Comparison of ENCODE assay signal across 12 cellular contexts in genomic region chr9:130017035-130017909, GRCh38. TPM values are rescaled to one million over a fixed set of nuclear protein-coding genes. Genes with fewer than 3 reads are reported as not detected.
DNase-seq lines count a peak whose midpoint lies in the region; ATAC-seq and TF ChIP-seq lines count a peak whose summit lies in the region.
"Had no signal": no experiment of that assay in that cellular context is flagged by ENCODE, and none has a peak within 500 bp of the region (broad histone marks: within the 10 kb centered on the region; RNA-seq: fewer than 3 reads in every experiment).

No MANE protein-coding gene starts in this region.

- no peak for TF ChIP-seq POLR2A in tibial nerve (IDR thresholded peaks at IDR 0.05)

- peak overlapping the region; percentile 63 for H3K4me3 Mint-ChIP-seq in activated B cell treated with CpG ODN at 0.5 μM for 24 hours

- H3K4me1 ChIP-seq in SK-N-SH (ENCODE audit: control insufficient read depth in 1 of 2, insufficient read depth in 2 of 2, low read depth in 1 of 2, low read length in 1 of 2) (no peaks in the 10 kb centered on the region; a peak in 1 of 4 replicates), tibial nerve (peaks cover 0 to 28% (median 0%) of the 10 kb centered on the region in 4 donors)
- H3K4me1 ChIP-seq: testis had no signal

- H3K4me2 ChIP-seq in SK-N-SH: no peak overlapping the region

- H4K20me1 ChIP-seq in SK-N-SH (ENCODE audit: insufficient read depth): peaks cover 17% of the 10 kb centered on the region; the same call in 1 of the 2 replicates

- no peaks in the 10 kb centered on the region for H3K9me2 ChIP-seq in SK-N-SH

- H3K4me3 ChIP-seq in SK-N-SH (ENCODE audit: low read depth in 2 of 2, low read length in 1 of 2) (no peak overlapping the region), fibroblast of the aortic adventitia (ENCODE audit: low read depth, low read length) (no peak overlapping the region), tibial nerve (no peak overlapping the region)
- H3K4me3 ChIP-seq: testis had no signal

- no peaks in the 10 kb centered on the region for H3K27me3 Mint-ChIP-seq in activated B cell treated with CpG ODN at 0.5 μM for 24 hours

- no peak for DNase-seq in SK-N-SH
- no peak for DNase-seq in activated B cell treated with CpG ODN at 0.5 μM for 24 hours
- DNase-seq in fibroblast of the aortic adventitia (ENCODE audit: low read depth): peak; percentile 53
- DNase-seq in stimulated activated naive CD8-positive, alpha-beta T cell treated with anti-CD3 and anti-CD28 coated beads, Interleukin-15, Interleukin-2, amounts not matched to agents 100 U/mL and 50 U/mL, for 24 hours: peak; percentile 3
- no peak for DNase-seq in tibial nerve (ENCODE audit: low spot score in 2 of 2)
- DNase-seq in NCI-H748 (lab: John Stamatoyannopoulos, UW; ENCODE audit: unreplicated experiment): no peak
- DNase-seq: 8988T, amygdala, DMS53, testis had no signal

- H3K27ac ChIP-seq in SK-N-SH (ENCODE audit: low read depth in 2 of 2, low read length in 1 of 2) (peak overlapping the region in 1 of 2 experiments; percentile 77; a peak in 2 of 4 replicates), tibial nerve (no peak overlapping the region)
- H3K27ac ChIP-seq: testis had no signal

- no peak for TF ChIP-seq RAD21 in SK-N-SH (IDR thresholded peaks at IDR 0.05; ENCODE audit: low read length)

- POLR2A ChIA-PET in SK-N-SH (lab: Yijun Ruan, JAX) (interaction anchor here (0.7 kb wide), 1 partner anchor 9 kb away, joined by 3 read pairs; no protein-coding TSS in a partner anchor), activated B cell treated with CpG ODN at 0.5 μM for 24 hours (lab: Charles Lee) (interaction anchor here (0.6 to 27.3 kb wide), 10 partner anchors 10 to 1931 kb away, joined by 3 to 1209 read pairs (median 6); partner anchors contain the start of gene FNBP1)

- H3K27me3 ChIP-seq in SK-N-SH (ENCODE audit: insufficient read depth) (no peaks in the 10 kb centered on the region), tibial nerve (no peaks in the 10 kb centered on the region)
- H3K27me3 ChIP-seq: testis had no signal

- H3K27ac Mint-ChIP-seq in activated B cell treated with CpG ODN at 0.5 μM for 24 hours: peak overlapping the region; percentile 90

- H3K9me3 ChIP-seq in SK-N-SH (no peaks in the 10 kb centered on the region), tibial nerve (peaks cover 0 to 4% (median 0%) of the 10 kb centered on the region in 4 donors)
- H3K9me3 ChIP-seq: testis had no signal

- 91% methylated on average over 8 of the region's 10 CpGs for WGBS in SK-N-SH (ENCODE audit: low lambda C conversion rate)
- 85% methylated on average over 10 of the region's 10 CpGs for WGBS in tibial nerve, 2 donors

- CTCF ChIA-PET in SK-N-SH (lab: Yijun Ruan, JAX) (interaction anchor here (0.7 to 0.9 kb wide), 2 partner anchors 10 to 15 kb away, joined by 3 read pairs; no protein-coding TSS in a partner anchor), activated B cell treated with CpG ODN at 0.5 μM for 24 hours (lab: Charles Lee) (no interaction called here)

- no peak for TF ChIP-seq EP300 in SK-N-SH (IDR thresholded peaks at IDR 0.05; ENCODE audit: borderline replicate concordance in 1 of 2, low read depth in 1 of 2, low read length in 1 of 2)
- TF ChIP-seq EP300 in tibial nerve (IDR thresholded peaks at IDR 0.05): no peak

- H3K36me3 ChIP-seq in SK-N-SH (replicated peaks in 1 of 2; ENCODE audit: control insufficient read depth in 1 of 2, insufficient read depth in 2 of 2, low read length in 1 of 2) (peaks cover 0 to 4% of the 10 kb centered on the region in 2 experiments), tibial nerve (peaks cover 0 to 13% (median 0%) of the 10 kb centered on the region in 3 donors)

- TF ChIP-seq CTCF in SK-N-SH (IDR thresholded peaks at IDR 0.05) (no peak), activated B cell treated with CpG ODN at 0.5 μM for 24 hours (IDR thresholded peaks at IDR 0.05) (no peak), fibroblast of the aortic adventitia (IDR thresholded peaks at IDR 0.05; ENCODE audit: insufficient read depth, low read length) (no peak), tibial nerve (IDR thresholded peaks at IDR 0.05) (no peak)

- intact Hi-C loops in activated B cell treated with CpG ODN at 0.5 μM for 24 hours (cut with micrococcal nuclease): no loop called here

- peaks cover 85% of the 10 kb centered on the region for H3K4me1 Mint-ChIP-seq in activated B cell treated with CpG ODN at 0.5 μM for 24 hours

- peaks cover 10% of the 10 kb centered on the region for H3F3A ChIP-seq in SK-N-SH (replicated peaks; ENCODE audit: insufficient read depth)

- peaks cover 44% of the 10 kb centered on the region for H3K79me2 ChIP-seq in SK-N-SH (ENCODE audit: insufficient read depth)

- H3K9ac ChIP-seq in SK-N-SH: peak overlapping the region; percentile 21; the same call in 1 of the 2 replicates

- no peak for ATAC-seq in SK-N-SH treated with all-trans-retinoic acid at 6 μM for 48 hours
- no peak for ATAC-seq in activated B cell treated with CpG ODN at 0.5 μM for 24 hours (ENCODE audit: low read depth)
- no peak for ATAC-seq in stimulated activated naive CD8-positive, alpha-beta T cell treated with anti-CD3 and anti-CD28 coated beads, Interleukin-15, Interleukin-2, amounts not matched to agents 100 U/mL and 50 U/mL, for 24 hours
- no peak for ATAC-seq in GM18909 (IDR thresholded peaks at IDR 0.05; ENCODE audit: poor library complexity, unreplicated experiment)

- no peak overlapping the region for H2AFZ ChIP-seq in SK-N-SH (ENCODE audit: low read depth)

- peaks cover 60% of the 10 kb centered on the region for H3K36me3 Mint-ChIP-seq in activated B cell treated with CpG ODN at 0.5 μM for 24 hours (ENCODE audit: low read depth)

- H3K9me3 Mint-ChIP-seq in activated B cell treated with CpG ODN at 0.5 μM for 24 hours: no peaks in the 10 kb centered on the region

TF ChIP-seq in SK-N-SH, 30 proteins besides CTCF, POLR2A, EP300 and RAD21 (continues in another document):
- TF ChIP-seq PBX3 (IDR thresholded peaks at IDR 0.05) (no peak), MAX (IDR thresholded peaks at IDR 0.05; ENCODE audit: low read depth) (no peak), YY1 (IDR thresholded peaks at IDR 0.05; ENCODE audit: low read depth) (no peak), SIN3A (IDR thresholded peaks at IDR 0.05; ENCODE audit: borderline replicate concordance, low read depth, low read length) (no peak)

TF ChIP-seq in SK-N-SH treated with all-trans-retinoic acid at 6 μM for 48 hours, 23 proteins besides CTCF, POLR2A, EP300 and RAD21:
- TF ChIP-seq PPARA (CRISPR knock-in tag; IDR thresholded peaks at IDR 0.05; ENCODE audit: borderline replicate concordance) (no peak), BACH2 (CRISPR knock-in tag; IDR thresholded peaks at IDR 0.05; ENCODE audit: borderline replicate concordance) (no peak), CSDC2 (CRISPR knock-in tag; IDR thresholded peaks at IDR 0.05) (no peak), SNAI2 (CRISPR knock-in tag; IDR thresholded peaks at IDR 0.05) (no peak), TCF4 (CRISPR knock-in tag; IDR thresholded peaks at IDR 0.05; ENCODE audit: borderline replicate concordance) (no peak), ARNTL (CRISPR knock-in tag; IDR thresholded peaks at IDR 0.05; ENCODE audit: borderline replicate concordance, low read depth) (no peak), ZFP30 (CRISPR knock-in tag; IDR thresholded peaks at IDR 0.05) (no peak), ESRRG (CRISPR knock-in tag; IDR thresholded peaks at IDR 0.05) (no peak), OSR1 (CRISPR knock-in tag; IDR thresholded peaks at IDR 0.05) (no peak), RARB (CRISPR knock-in tag; IDR thresholded peaks at IDR 0.05) (no peak)

RNA-seq across cellular contexts. Expression of gene FNBP1, which starts 25.7 kb away (rescaled TPM):
- 10.2 and 11.0 TPM in 2 replicates for polyA plus RNA-seq in SK-N-SH (2012; rRNA removed)
- 13.1 and 17.9 TPM in 2 replicates for polyA plus RNA-seq in SK-N-SH (2012; cell fraction: cytosol; rRNA removed)
- 19.1 and 20.3 TPM in 2 replicates for polyA plus RNA-seq in SK-N-SH (2012; cell fraction: nucleus; rRNA removed)
- total RNA-seq in activated B cell treated with CpG ODN at 0.5 μM for 24 hours (454 and 501 TPM in 2 replicates), fibroblast of the aortic adventitia (ENCODE audit: low replicate concordance) (44.4 and 57.9 TPM in 2 replicates), tibial nerve (100 to 1,000 TPM in 1 of 4 donors, 10 to 100 TPM in 3; 77.0 to 114 (median 86.4) TPM)

RNA-seq across cellular contexts. Expression of gene GPR107, which starts 36.4 kb away (rescaled TPM):
- 23.0 and 29.9 TPM in 2 replicates for polyA plus RNA-seq in SK-N-SH (2012; rRNA removed)
- 20.9 and 24.6 TPM in 2 replicates for polyA plus RNA-seq in SK-N-SH (2012; cell fraction: cytosol; rRNA removed)
- polyA plus RNA-seq in SK-N-SH (2012; cell fraction: nucleus; rRNA removed): 20.5 and 35.5 TPM in 2 replicates
- total RNA-seq in activated B cell treated with CpG ODN at 0.5 μM for 24 hours (17.7 and 19.6 TPM in 2 replicates), fibroblast of the aortic adventitia (ENCODE audit: low replicate concordance) (11.5 and 30.9 TPM in 2 replicates), tibial nerve (10 to 100 TPM; 19.3 to 36.1 (median 28.9) TPM)

Comparison
In these comparisons a context has a peak if more than half of its experiments do, and no peak if none do; other contexts are left out.
1. DNase-seq: peak in fibroblast of the aortic adventitia (single experiment) and stimulated activated naive CD8-positive, alpha-beta T cell treated with anti-CD3 and anti-CD28 coated beads, Interleukin-15, Interleukin-2, amounts not matched to agents 100 U/mL and 50 U/mL, for 24 hours (single experiment); none in SK-N-SH (single experiment), activated B cell treated with CpG ODN at 0.5 μM for 24 hours (single experiment), tibial nerve (0 of 2) and NCI-H748 (single experiment).